20 cellular contexts compared by ENCODE assay signal in genomic region chr6:130622142-130622541, GRCh38.
A peak's percentile ranks its signal among the peaks of the same experiment; 100 is the strongest.
DNase-seq lines count a peak whose midpoint lies in the region; ATAC-seq, FAIRE-seq and TF ChIP-seq lines count a peak whose summit lies in the region.
"Had no signal": no experiment of that assay in that cellular context is flagged by ENCODE, and none has a peak within 500 bp of the region (broad histone marks: within the 10 kb centered on the region; RNA-seq: fewer than 3 reads in every experiment).

No MANE protein-coding gene starts in this region.

- TF ChIP-seq CTCF in endothelial cell of umbilical vein (IDR thresholded peaks at IDR 0.05; ENCODE audit: extremely low read depth in 1 of 2, insufficient read depth in 1 of 2, low read depth in 1 of 2, low read length in 2 of 2) (no peak), lower lobe of right lung (IDR thresholded peaks at IDR 0.05) (no peak)

- no TSS peak for BruUV-seq in endothelial cell of umbilical vein (replicated peaks; lab: Mats Ljungman, UMichigan)

- no peak overlapping the region for H2AFZ ChIP-seq in endothelial cell of umbilical vein (ENCODE audit: low read depth, low read length)
- H2AFZ ChIP-seq: hepatocyte, parathyroid adenoma, PC-9 had no signal

- no peak overlapping the region for H3K9ac ChIP-seq in endothelial cell of umbilical vein (replicated peaks; ENCODE audit: extremely low read depth, insufficient read depth, low read length)
- H3K9ac ChIP-seq: parathyroid adenoma had no signal

- no peaks in the 10 kb centered on the region for H3K36me3 ChIP-seq in endothelial cell of umbilical vein (ENCODE audit: control insufficient read depth in 2 of 2, extremely low read depth in 1 of 2, insufficient read depth in 2 of 2, low read length in 2 of 2)
- H3K36me3 ChIP-seq in HAP-1 (replicated peaks), result no peaks in the 10 kb centered on the region
- no peaks in the 10 kb centered on the region for H3K36me3 ChIP-seq in lower lobe of right lung
- H3K36me3 ChIP-seq: colonic mucosa, SJSA1 had no signal

- H3K9me1 ChIP-seq in endothelial cell of umbilical vein (replicated peaks; ENCODE audit: control insufficient read depth, extremely low read depth, insufficient read depth, low read length), result no peaks in the 10 kb centered on the region

- no peaks in the 10 kb centered on the region for H3K27me3 ChIP-seq in endothelial cell of umbilical vein (ENCODE audit: control insufficient read depth in 2 of 2, insufficient read depth in 2 of 2, low read length in 2 of 2)
- H3K27me3 ChIP-seq in HAP-1 (ENCODE audit: low read depth), result no peaks in the 10 kb centered on the region
- no peaks in the 10 kb centered on the region for H3K27me3 ChIP-seq in lower lobe of right lung (ENCODE audit: low read depth)
- H3K27me3 ChIP-seq: body of pancreas, colonic mucosa, hepatocyte, SJSA1 had no signal

- no peaks in the 10 kb centered on the region for H4K20me1 ChIP-seq in endothelial cell of umbilical vein (replicated peaks; ENCODE audit: control insufficient read depth, extremely low read depth, insufficient read depth, low read length)

- intact Hi-C loops in endothelial cell of umbilical vein (cut with micrococcal nuclease), result no loop called here
- intact Hi-C loops in lower lobe of right lung (cut with DNase I), result no loop called here

- H3K79me2 ChIP-seq in endothelial cell of umbilical vein (ENCODE audit: control insufficient read depth, insufficient read depth, low read length), result no peaks in the 10 kb centered on the region
- H3K79me2 ChIP-seq: hepatocyte, parathyroid adenoma had no signal

- no peak overlapping the region for H3K4me2 ChIP-seq in endothelial cell of umbilical vein (ENCODE audit: insufficient read depth, low read length)
- H3K4me2 ChIP-seq: hepatocyte, PC-9 had no signal

- peak; percentile 38 for ATAC-seq in GM19463 (IDR thresholded peaks at IDR 0.05; ENCODE audit: unreplicated experiment)
- peak; percentile 49 for ATAC-seq in HG03342 (IDR thresholded peaks at IDR 0.05; ENCODE audit: unreplicated experiment)
- no peak for ATAC-seq in lower lobe of right lung
- ATAC-seq: body of pancreas; naive thymus-derived CD4-positive, alpha-beta T cell had no signal

- CTCF ChIA-PET in endothelial cell of umbilical vein (lab: Charles Lee), result interaction anchor here (0.9 kb wide), 1 partner anchor 328 kb away, joined by 3 read pairs; no protein-coding TSS in a partner anchor

- FAIRE-seq in GM12891 (lab: Jason Lieb, UNC) (no peak), endothelial cell of umbilical vein (lab: Jason Lieb, UNC) (no peak)

- in situ Hi-C loops in HAP-1 (cut with MboI; ENCODE audit: low sequenced_read_pairs), result no loop called here

- POLR2A ChIA-PET in endothelial cell of umbilical vein (lab: Charles Lee), result no interaction called here

- H3K4me3 ChIP-seq in endothelial cell of umbilical vein (replicated peaks in 1 of 3; ENCODE audit: insufficient read depth in 1 of 3, low read depth in 1 of 3, low read length in 3 of 3), result no peak overlapping the region
- H3K4me3 ChIP-seq in HAP-1, result no peak overlapping the region
- no peak overlapping the region for H3K4me3 ChIP-seq in lower lobe of right lung
- H3K4me3 ChIP-seq: body of pancreas, colonic mucosa, hepatocyte, PC-9, SJSA1 had no signal

- H3K4me1 ChIP-seq in endothelial cell of umbilical vein (ENCODE audit: control insufficient read depth, extremely low read depth, insufficient read depth, low read length) (no peaks in the 10 kb centered on the region), HAP-1 (peaks cover 10% of the 10 kb centered on the region), lower lobe of right lung (no peaks in the 10 kb centered on the region)
- H3K4me1 ChIP-seq: body of pancreas, colonic mucosa, parathyroid adenoma had no signal

- TF ChIP-seq POLR2A in GM12891 (IDR thresholded peaks at IDR 0.05; ENCODE audit: low read depth, low read length) (no peak), endothelial cell of umbilical vein (IDR thresholded peaks at IDR 0.05; ENCODE audit: low read depth, low read length) (no peak)

- H3K27ac ChIP-seq in endothelial cell of umbilical vein (ENCODE audit: insufficient read depth, low read depth, low read length) (no peak overlapping the region), lower lobe of right lung (no peak overlapping the region)
- H3K27ac ChIP-seq: body of pancreas, colonic mucosa, hepatocyte, parathyroid adenoma, PC-9, SJSA1 had no signal

- no peak for DNase-seq in GM12891 (ENCODE audit: insufficient read length, low spot score)
- DNase-seq in endothelial cell of umbilical vein (ENCODE audit: low read depth, low spot score), result peak; percentile 12
- no peak for DNase-seq in HAP-1 (ENCODE audit: low spot score in 2 of 2)
- DNase-seq in 8988T, result no peak
- DNase-seq in lower lobe of right lung, result no peak
- DNase-seq: activated naive CD4-positive, alpha-beta T cell treated with anti-CD3 and anti-CD28 coated beads for 36 hours; body of pancreas; Calu3; colonic mucosa; naive thymus-derived CD4-positive, alpha-beta T cell; NCI-H146; PC-9; stimulated activated CD4-positive, alpha-beta T cell treated with anti-CD3 and anti-CD28 coated beads, Interleukin-2, amount 100 ng/mL, for 24 hours; substantia nigra; T-helper 9 cell had no signal

- dilution Hi-C loops in endothelial cell of umbilical vein (cut with MboI; ENCODE audit: extremely low pct_ligation_motif_present, low sequenced_read_pairs), result no loop called here

- H3K9me3 ChIP-seq in endothelial cell of umbilical vein (replicated peaks; ENCODE audit: control insufficient read depth, insufficient read depth, low read length), result no peaks in the 10 kb centered on the region
- no peaks in the 10 kb centered on the region for H3K9me3 ChIP-seq in HAP-1
- no peaks in the 10 kb centered on the region for H3K9me3 ChIP-seq in lower lobe of right lung
- H3K9me3 ChIP-seq: body of pancreas, colonic mucosa, SJSA1 had no signal

TF ChIP-seq in GM12891, 5 proteins besides CTCF, POLR2A, EP300 and RAD21:
- TF ChIP-seq SPI1 (IDR thresholded peaks at IDR 0.05; ENCODE audit: low read depth, low read length) (0 out of 2 replicates have a peak, but pooled peaks have one; percentile 15), PAX5 (IDR thresholded peaks at IDR 0.05; ENCODE audit: insufficient read depth, low read length, severe bottlenecking) (no peak)

TF ChIP-seq in endothelial cell of umbilical vein, 7 proteins besides CTCF, POLR2A, EP300 and RAD21:
- TF ChIP-seq EZH2 (IDR thresholded peaks at IDR 0.05; ENCODE audit: borderline replicate concordance, low read depth, low read length, severe bottlenecking), result no peak
- no peak for TF ChIP-seq POLR2AphosphoS5 (IDR thresholded peaks at IDR 0.05; ENCODE audit: insufficient read depth, low read depth, low read length)
- no peak for TF ChIP-seq JUN (IDR thresholded peaks at IDR 0.05; ENCODE audit: borderline replicate concordance, insufficient read depth, insufficient read length, low read depth)
- TF ChIP-seq GATA2 (IDR thresholded peaks at IDR 0.05; ENCODE audit: insufficient read depth, insufficient read length, low read depth, low read length), result no peak
- no peak for TF ChIP-seq MYC (IDR thresholded peaks at IDR 0.05; ENCODE audit: low read depth, low read length)
- TF ChIP-seq FOS (IDR thresholded peaks at IDR 0.05; ENCODE audit: borderline replicate concordance, insufficient read depth, low read length), result no peak
- no peak for TF ChIP-seq MAX (IDR thresholded peaks at IDR 0.05; ENCODE audit: insufficient read depth, insufficient read length)

Comparison
In these comparisons a context has a peak if more than half of its experiments do, and no peak if none do; other contexts are left out.
1. ATAC-seq: peak in GM19463 (single experiment) and HG03342 (single experiment); none in lower lobe of right lung (0 of 2).